In the genomic region with DNA sequence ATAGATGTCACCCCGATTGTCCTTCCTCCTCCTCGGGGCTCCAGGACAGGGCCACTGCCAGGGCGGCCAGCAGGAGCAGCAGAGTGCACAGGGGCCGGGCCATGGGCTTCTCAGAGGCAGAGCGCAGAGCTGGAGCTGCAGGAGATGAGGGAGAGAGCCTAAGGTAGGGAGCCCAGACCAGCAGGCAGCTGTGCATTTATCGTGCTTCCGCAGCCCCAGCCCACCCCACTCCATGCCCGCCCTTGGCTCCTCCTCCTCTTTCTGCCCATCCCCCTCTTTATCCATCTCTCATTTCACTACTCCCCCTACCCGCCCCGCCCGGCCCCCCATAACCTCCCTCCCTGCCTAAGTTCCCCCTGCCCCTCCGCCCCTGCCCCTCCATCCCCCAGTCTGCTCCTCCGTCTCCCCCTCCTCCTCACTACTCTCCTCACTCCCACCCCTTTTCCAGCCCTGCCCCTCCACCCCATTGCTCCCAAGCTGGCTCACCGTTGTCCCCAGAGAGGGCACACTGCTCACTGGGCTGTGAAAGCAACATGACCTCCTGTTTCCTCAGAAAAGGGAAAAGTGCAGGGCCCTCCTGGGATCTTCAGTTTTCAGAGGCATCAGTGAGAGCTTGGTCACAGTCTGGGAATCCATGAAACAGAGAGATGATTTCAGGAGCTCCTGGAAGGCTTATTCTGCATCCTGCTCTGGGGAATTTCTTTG, we compare ENCODE assay signal across 31 cellular contexts. TPM values are rescaled to one million over a fixed set of nuclear protein-coding genes. Genes with fewer than 3 reads are reported as not detected.
A peak's percentile ranks its signal among the peaks of the same experiment; 100 is the strongest.
DNase-seq lines count a peak whose midpoint lies in the region; ATAC-seq and TF ChIP-seq lines count a peak whose summit lies in the region.
"Had no signal": no experiment of that assay in that cellular context is flagged by ENCODE, and none has a peak within 500 bp of the region (broad histone marks: within the 10 kb centered on the region; RNA-seq: fewer than 3 reads in every experiment).

No MANE protein-coding gene starts in this region.

- H3K4me1 ChIP-seq in HUES6 (ENCODE audit: control insufficient read depth, insufficient read depth, low read length) (peaks cover 3% of the 10 kb centered on the region; the same call in 1 of the 2 replicates), adipocyte (ENCODE audit: control insufficient read depth, insufficient read depth, low read length) (peaks cover 18% of the 10 kb centered on the region)
- H3K4me1 ChIP-seq: HAP-1, psoas muscle, SJSA1 had no signal

- CTCF ChIA-PET in activated naive CD4-positive, alpha-beta T cell treated with anti-CD3 and anti-CD28 coated beads for 36 hours (lab: Charles Lee), result no interaction called here

- no peaks in the 10 kb centered on the region for H3K36me3 Mint-ChIP-seq in progenitor cell of endocrine pancreas (ENCODE audit: insufficient read depth)
- H3K36me3 Mint-ChIP-seq in activated naive CD4-positive, alpha-beta T cell treated with anti-CD3 and anti-CD28 coated beads, Interleukin-2, amount 50 U/mL, for 72 hours, result no peaks in the 10 kb centered on the region
- H3K36me3 Mint-ChIP-seq in activated naive CD4-positive, alpha-beta T cell treated with anti-CD3 and anti-CD28 coated beads for 36 hours (ENCODE audit: low read depth), result no peaks in the 10 kb centered on the region
- H3K36me3 Mint-ChIP-seq: activated CD4-positive, alpha-beta memory T cell treated with anti-CD3 and anti-CD28 coated beads for 36 hours; CD4-positive, alpha-beta memory T cell; natural killer cell treated with Interleukin-12 subunit alpha and Interleukin-12 subunit beta and Interleukin-15 and Interleukin-18, amount 100 ng/mL, for 72 hours had no signal

- no peaks in the 10 kb centered on the region for H3K36me3 ChIP-seq in HUES6 (ENCODE audit: control insufficient read depth, insufficient read depth, low read length)
- no peaks in the 10 kb centered on the region for H3K36me3 ChIP-seq in adipocyte (ENCODE audit: control insufficient read depth, insufficient read depth, low read length, severe bottlenecking)
- H3K36me3 ChIP-seq: HAP-1, SJSA1 had no signal

- no peaks in the 10 kb centered on the region for H3K9me3 Mint-ChIP-seq in progenitor cell of endocrine pancreas (ENCODE audit: low read depth)
- no peaks in the 10 kb centered on the region for H3K9me3 Mint-ChIP-seq in activated naive CD4-positive, alpha-beta T cell treated with anti-CD3 and anti-CD28 coated beads, Interleukin-2, amount 50 U/mL, for 72 hours
- no peaks in the 10 kb centered on the region for H3K9me3 Mint-ChIP-seq in activated naive CD4-positive, alpha-beta T cell treated with anti-CD3 and anti-CD28 coated beads for 36 hours
- H3K9me3 Mint-ChIP-seq: activated CD4-positive, alpha-beta memory T cell treated with anti-CD3 and anti-CD28 coated beads for 36 hours; CD4-positive, alpha-beta memory T cell; natural killer cell treated with Interleukin-12 subunit alpha and Interleukin-12 subunit beta and Interleukin-15 and Interleukin-18, amount 100 ng/mL, for 72 hours; stimulated activated naive CD8-positive, alpha-beta T cell treated with anti-CD3 and anti-CD28 coated beads, Interleukin-15, Interleukin-2, amounts not matched to agents 100 ng/mL and 50 ng/mL, for 24 hours; T-helper 1 cell treated with Interleukin-12 subunit alpha and Interleukin-12 subunit beta and Interleukin-4 antibody, amounts not matched to agents 30 μg/mL and 1 μg/mL, for 36 hours had no signal

- ATAC-seq in activated naive CD4-positive, alpha-beta T cell treated with anti-CD3 and anti-CD28 coated beads, Interleukin-2, amount 50 U/mL, for 72 hours, result no peak
- no peak for ATAC-seq in HG03108 (IDR thresholded peaks at IDR 0.05; ENCODE audit: unreplicated experiment)
- ATAC-seq: left colon, psoas muscle had no signal

- peaks cover 2% of the 10 kb centered on the region for H3K4me1 Mint-ChIP-seq in progenitor cell of endocrine pancreas (ENCODE audit: low read depth)
- no peaks in the 10 kb centered on the region for H3K4me1 Mint-ChIP-seq in activated naive CD4-positive, alpha-beta T cell treated with anti-CD3 and anti-CD28 coated beads for 36 hours (ENCODE audit: low read depth)
- H3K4me1 Mint-ChIP-seq: CD4-positive, alpha-beta memory T cell had no signal

- H3K27me3 ChIP-seq in HUES6 (ENCODE audit: control insufficient read depth, insufficient read depth, low read length) (peaks cover 26% of the 10 kb centered on the region), adipocyte (replicated peaks; ENCODE audit: control insufficient read depth, insufficient read depth, low read length) (peaks cover 48% of the 10 kb centered on the region)
- H3K27me3 ChIP-seq: SJSA1 had no signal

- no peak overlapping the region for H3K27ac Mint-ChIP-seq in progenitor cell of endocrine pancreas
- no peak overlapping the region for H3K27ac Mint-ChIP-seq in activated naive CD4-positive, alpha-beta T cell treated with anti-CD3 and anti-CD28 coated beads, Interleukin-2, amount 50 U/mL, for 72 hours
- no peak overlapping the region for H3K27ac Mint-ChIP-seq in activated naive CD4-positive, alpha-beta T cell treated with anti-CD3 and anti-CD28 coated beads for 36 hours
- H3K27ac Mint-ChIP-seq: activated CD4-positive, alpha-beta memory T cell treated with anti-CD3 and anti-CD28 coated beads for 36 hours; CD4-positive, alpha-beta memory T cell; natural killer cell treated with Interleukin-12 subunit alpha and Interleukin-12 subunit beta and Interleukin-15 and Interleukin-18, amount 100 ng/mL, for 72 hours; stimulated activated naive CD8-positive, alpha-beta T cell treated with anti-CD3 and anti-CD28 coated beads, Interleukin-15, Interleukin-2, amounts not matched to agents 100 ng/mL and 50 ng/mL, for 24 hours; T-helper 1 cell treated with Interleukin-12 subunit alpha and Interleukin-12 subunit beta and Interleukin-4 antibody, amounts not matched to agents 30 μg/mL and 1 μg/mL, for 36 hours had no signal

- H3K27me3 Mint-ChIP-seq in progenitor cell of endocrine pancreas, result peaks cover 23% of the 10 kb centered on the region
- H3K27me3 Mint-ChIP-seq in activated naive CD4-positive, alpha-beta T cell treated with anti-CD3 and anti-CD28 coated beads for 36 hours (ENCODE audit: low read depth), result peaks cover 16% of the 10 kb centered on the region

- H3K4me3 ChIP-seq in HUES6 (ENCODE audit: low read depth, low read length) (peak overlapping the region; percentile 22; the same call in 1 of the 2 replicates), adipocyte (ENCODE audit: low read length) (no peak overlapping the region)
- H3K4me3 ChIP-seq: HAP-1, psoas muscle, SJSA1 had no signal

- DNase-seq in adipocyte (ENCODE audit: low read depth) (peak; percentile 5), iPS-NIHi11 (ENCODE audit: low spot score) (peak; percentile 47), progenitor cell of endocrine pancreas (ENCODE audit: low spot score, unreplicated experiment) (no peak), DMS153 treated with DMSO at 0.1 percent for 48 hours (lab: John Stamatoyannopoulos, UW; ENCODE audit: unreplicated experiment) (no peak)
- no peak for DNase-seq in activated naive CD4-positive, alpha-beta T cell treated with anti-CD3 and anti-CD28 coated beads, Interleukin-2, amount 50 U/mL, for 72 hours (ENCODE audit: low spot score in 2 of 2)
- no peak for DNase-seq in activated naive CD4-positive, alpha-beta T cell treated with anti-CD3 and anti-CD28 coated beads for 36 hours
- DNase-seq: activated CD4-positive, alpha-beta memory T cell treated with anti-CD3 and anti-CD28 coated beads for 36 hours; activated effector memory CD4-positive, alpha-beta T cell treated with anti-CD3 and anti-CD28 coated beads, Interleukin-2, amount 50 U/mL, for 16 hours; amygdala; caudate nucleus; CD4-positive, alpha-beta memory T cell; DMS53; GF-D8; IMR-90; left colon; midbrain; NCI-H1417 treated with DMSO at 0.1 percent for 48 hours; NCI-H774; psoas muscle; small intestine; trophoblast cell had no signal

- H3K9me3 ChIP-seq in HUES6 (ENCODE audit: control insufficient read depth, insufficient read depth, low read depth, low read length) (no peaks in the 10 kb centered on the region), adipocyte (ENCODE audit: control insufficient read depth, low read length) (peaks cover 7% of the 10 kb centered on the region)
- H3K9me3 ChIP-seq: HAP-1, psoas muscle, SJSA1 had no signal

- H3K4me3 Mint-ChIP-seq in progenitor cell of endocrine pancreas (ENCODE audit: low read depth), result no peak overlapping the region
- no peak overlapping the region for H3K4me3 Mint-ChIP-seq in activated naive CD4-positive, alpha-beta T cell treated with anti-CD3 and anti-CD28 coated beads for 36 hours
- H3K4me3 Mint-ChIP-seq: activated CD4-positive, alpha-beta memory T cell treated with anti-CD3 and anti-CD28 coated beads for 36 hours; CD4-positive, alpha-beta memory T cell; natural killer cell treated with Interleukin-12 subunit alpha and Interleukin-12 subunit beta and Interleukin-15 and Interleukin-18, amount 100 ng/mL, for 72 hours; stimulated activated naive CD8-positive, alpha-beta T cell treated with anti-CD3 and anti-CD28 coated beads, Interleukin-15, Interleukin-2, amounts not matched to agents 100 ng/mL and 50 ng/mL, for 24 hours; T-helper 1 cell treated with Interleukin-12 subunit alpha and Interleukin-12 subunit beta and Interleukin-4 antibody, amounts not matched to agents 30 μg/mL and 1 μg/mL, for 36 hours had no signal

- no peak overlapping the region for H3K27ac ChIP-seq in HUES6 (ENCODE audit: low read depth, low read length)
- H3K27ac ChIP-seq: psoas muscle, SJSA1 had no signal

- intact Hi-C loops in activated naive CD4-positive, alpha-beta T cell treated with anti-CD3 and anti-CD28 coated beads for 36 hours (cut with micrococcal nuclease), result no loop called here

- TF ChIP-seq CTCF in progenitor cell of endocrine pancreas (IDR thresholded peaks at IDR 0.05; ENCODE audit: unreplicated experiment), result peak; percentile 27

- H3K9ac ChIP-seq in HUES6 (ENCODE audit: low read length), result no peak overlapping the region
- H3K9ac ChIP-seq in adipocyte (ENCODE audit: low read length), result no peak overlapping the region

RNA-seq across cellular contexts. Expression of a gene that starts 25.5 kb away (rescaled TPM):
- 1.5 and 1.6 TPM in 2 replicates for total RNA-seq in progenitor cell of endocrine pancreas
- total RNA-seq in activated naive CD4-positive, alpha-beta T cell treated with anti-CD3 and anti-CD28 coated beads, Interleukin-2, amount 50 U/mL, for 72 hours, result not detected
- not detected for total RNA-seq in activated naive CD4-positive, alpha-beta T cell treated with anti-CD3 and anti-CD28 coated beads for 36 hours
- total RNA-seq: activated CD4-positive, alpha-beta memory T cell treated with anti-CD3 and anti-CD28 coated beads for 36 hours; CD4-positive, alpha-beta memory T cell; epithelial cell of proximal tubule; frontal cortex; IMR-90; left colon; natural killer cell treated with Interleukin-12 subunit alpha and Interleukin-12 subunit beta and Interleukin-15 and Interleukin-18, amount 100 ng/mL, for 72 hours; psoas muscle; SJSA1 had no signal

RNA-seq across cellular contexts. Expression of a gene that starts 50.3 kb away (rescaled TPM):
- not detected in 2 replicates for total RNA-seq in progenitor cell of endocrine pancreas
- not detected for total RNA-seq in activated naive CD4-positive, alpha-beta T cell treated with anti-CD3 and anti-CD28 coated beads, Interleukin-2, amount 50 U/mL, for 72 hours
- not detected for total RNA-seq in activated naive CD4-positive, alpha-beta T cell treated with anti-CD3 and anti-CD28 coated beads for 36 hours
- total RNA-seq: activated CD4-positive, alpha-beta memory T cell treated with anti-CD3 and anti-CD28 coated beads for 36 hours; CD4-positive, alpha-beta memory T cell; epithelial cell of proximal tubule; frontal cortex; IMR-90; left colon; M059J; natural killer cell treated with Interleukin-12 subunit alpha and Interleukin-12 subunit beta and Interleukin-15 and Interleukin-18, amount 100 ng/mL, for 72 hours; psoas muscle; SJSA1 had no signal

Comparison
In these comparisons a context has a peak if more than half of its experiments do, and no peak if none do; other contexts are left out.
1. DNase-seq: peak in adipocyte (single experiment) and iPS-NIHi11 (single experiment); none in progenitor cell of endocrine pancreas (single experiment), activated naive CD4-positive, alpha-beta T cell treated with anti-CD3 and anti-CD28 coated beads, Interleukin-2, amount 50 U/mL, for 72 hours (0 of 2), activated naive CD4-positive, alpha-beta T cell treated with anti-CD3 and anti-CD28 coated beads for 36 hours (single experiment) and DMS153 treated with DMSO at 0.1 percent for 48 hours (single experiment).